In genomic region chr5:168047043-168047668, GRCh38 we compare ENCODE assay signal across 9 cellular contexts.
DNase-seq lines count a peak whose midpoint lies in the region; ATAC-seq, FAIRE-seq and TF ChIP-seq lines count a peak whose summit lies in the region.
"Had no signal": no experiment of that assay in that cellular context is flagged by ENCODE, and none has a peak within 500 bp of the region (broad histone marks: within the 10 kb centered on the region; RNA-seq: fewer than 3 reads in every experiment).

No MANE protein-coding gene starts in this region.

- peak; percentile 33 for DNase-seq in COLO668 (lab: John Stamatoyannopoulos, UW; ENCODE audit: unreplicated experiment)
- DNase-seq in Jurkat, Clone E6-1 (ENCODE audit: low read depth, low spot score) = peak; percentile 32
- DNase-seq in RWPE1 (ENCODE audit: low spot score) = peak; percentile 88
- DNase-seq in frontal cortex (ENCODE audit: low spot score in 2 of 2) = peak; percentile 11 to 20
- DNase-seq in putamen (ENCODE audit: low spot score) = peak; percentile 21
- DNase-seq in GOT3 (lab: John Stamatoyannopoulos, UW) = no peak

- peak; percentile 83 for ATAC-seq in GM18868 (IDR thresholded peaks at IDR 0.05; ENCODE audit: unreplicated experiment)
- no peak for ATAC-seq in GM19035 (IDR thresholded peaks at IDR 0.05; ENCODE audit: unreplicated experiment)

- peak; percentile 89 for TF ChIP-seq CTCF in RWPE1 (conservative IDR thresholded peaks at IDR 0.05; ENCODE audit: low read depth)

- no peak for FAIRE-seq in frontal cortex (lab: Jason Lieb, UNC)

- no peak overlapping the region for H3K4me3 ChIP-seq in Jurkat, Clone E6-1 (ENCODE audit: low read length)
- H3K4me3 ChIP-seq: SK-N-MC had no signal

- H3K27ac ChIP-seq in RWPE1 = peak overlapping the region; percentile 34
- H3K27ac ChIP-seq: SK-N-MC had no signal

- CTCF ChIA-PET in RWPE1 (lab: Yijun Ruan, JAX) = interaction anchor here (0.5 to 1.7 kb wide), 30 partner anchors 9 to 1139 kb away, joined by 3 to 13 read pairs (median 4); partner anchors contain the start of gene TENM2

- POLR2A ChIA-PET in RWPE1 (lab: Yijun Ruan, JAX; ENCODE audit: low non-redundant PET) = no interaction called here
